In the genomic region with DNA sequence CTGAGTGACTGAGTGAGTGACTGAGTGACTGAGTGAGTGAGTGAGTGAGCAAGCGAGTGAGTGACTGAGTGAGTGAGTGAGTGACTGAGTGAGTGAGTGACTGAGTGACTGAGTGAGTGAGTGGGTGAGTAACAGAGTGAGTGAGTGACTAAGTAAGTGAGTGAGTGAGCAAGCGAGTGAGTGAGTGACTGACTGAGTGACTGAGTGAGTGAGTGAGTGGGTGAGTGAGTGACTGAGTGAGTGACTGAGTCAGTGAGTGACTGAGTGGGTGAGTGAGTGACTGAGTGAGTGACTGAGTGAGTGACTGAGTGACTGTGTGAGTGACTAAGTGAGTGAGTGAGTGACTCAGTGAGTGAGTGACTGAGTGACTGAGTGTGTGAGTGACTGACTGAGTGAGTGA, we compare ENCODE assay signal across 10 cellular contexts. TPM values are rescaled to one million over a fixed set of nuclear protein-coding genes. Genes with fewer than 3 reads are reported as not detected.
DNase-seq lines count a peak whose midpoint lies in the region; ATAC-seq, FAIRE-seq and TF ChIP-seq lines count a peak whose summit lies in the region.
"Not testable (repeated sequence)": the region's sequence is repeated elsewhere in the genome, so short reads cannot be mapped to it uniquely, and the experiment has no call there.
"Had no signal": no experiment of that assay in that cellular context is flagged by ENCODE, and none has a peak within 500 bp of the region (broad histone marks: within the 10 kb centered on the region; RNA-seq: fewer than 3 reads in every experiment).

No MANE protein-coding gene starts in this region.

- H3K4me1 Mint-ChIP-seq in CD4-positive, alpha-beta memory T cell = peaks cover 50 to 89% (median 76%) of the 10 kb centered on the region in 4 donors
- peaks cover 85 to 93% (median 88%) of the 10 kb centered on the region in 3 donors for H3K4me1 Mint-ChIP-seq in T-cell
- H3K4me1 Mint-ChIP-seq in activated CD4-positive, alpha-beta T cell treated with anti-CD3 and anti-CD28 coated beads, Interleukin-2, amount 10 ng/mL, durations not matched to agents 7 days and 5 days = peaks cover 71% of the 10 kb centered on the region
- peaks cover 58% of the 10 kb centered on the region for H3K4me1 Mint-ChIP-seq in activated T-cell treated with anti-CD3 and anti-CD28 coated beads, Interleukin-2, amount 50 U/mL, for 72 hours (ENCODE audit: low read depth)
- H3K4me1 Mint-ChIP-seq in naive thymus-derived CD4-positive, alpha-beta T cell = peaks cover 45 to 100% (median 96%) of the 10 kb centered on the region in 7 donors
- peaks cover 75% of the 10 kb centered on the region for H3K4me1 Mint-ChIP-seq in stimulated activated naive CD8-positive, alpha-beta T cell treated with anti-CD3 and anti-CD28 coated beads, Interleukin-15, amount 100 ng/mL, for 72 hours

- not testable (repeated sequence) for H3K9me3 ChIP-seq in CD4-positive, alpha-beta memory T cell (ENCODE audit: control insufficient read depth in 1 of 2, low read length in 2 of 2); naive thymus-derived CD4-positive, alpha-beta T cell (ENCODE audit: control insufficient read depth in 2 of 3, low read length in 3 of 3)

- H3K9me3 Mint-ChIP-seq in CD4-positive, alpha-beta memory T cell; activated CD4-positive, alpha-beta T cell treated with anti-CD3 and anti-CD28 coated beads, Interleukin-2, amount 10 ng/mL, durations not matched to agents 7 days and 5 days: not testable (repeated sequence)
- peaks cover 0 to 20% (median 4%) of the 10 kb centered on the region in 3 donors for H3K9me3 Mint-ChIP-seq in T-cell
- peaks cover 16 to 32% of the 10 kb centered on the region in 2 donors for H3K9me3 Mint-ChIP-seq in activated T-cell treated with anti-CD3 and anti-CD28 coated beads, Interleukin-2, amount 50 U/mL, for 72 hours
- peaks cover 26 to 30% of the 10 kb centered on the region in 2 donors for H3K9me3 Mint-ChIP-seq in activated naive CD4-positive, alpha-beta T cell treated with anti-CD3 and anti-CD28 coated beads, Interleukin-2, amount 50 U/mL, for 72 hours
- H3K9me3 Mint-ChIP-seq in naive thymus-derived CD4-positive, alpha-beta T cell = peaks cover 0 to 17% (median 0%) of the 10 kb centered on the region in 11 donors
- peaks cover 18% of the 10 kb centered on the region in 2 donors for H3K9me3 Mint-ChIP-seq in stimulated activated naive CD8-positive, alpha-beta T cell treated with anti-CD3 and anti-CD28 coated beads, Interleukin-15, amount 100 ng/mL, for 72 hours

- H3K27ac ChIP-seq in CD4-positive, alpha-beta memory T cell (ENCODE audit: low read depth, low read length) = peak overlapping the region; percentile 31
- peak overlapping the region; percentile 62 for H3K27ac ChIP-seq in naive thymus-derived CD4-positive, alpha-beta T cell (ENCODE audit: low read depth, low read length)

- H3K36me3 Mint-ChIP-seq in CD4-positive, alpha-beta memory T cell = peaks cover 23% of the 10 kb centered on the region in 2 donors
- H3K36me3 Mint-ChIP-seq in T-cell = peaks cover 24% of the 10 kb centered on the region
- H3K36me3 Mint-ChIP-seq in activated CD4-positive, alpha-beta T cell treated with anti-CD3 and anti-CD28 coated beads, Interleukin-2, amount 10 ng/mL, durations not matched to agents 7 days and 5 days (ENCODE audit: low read depth) = peaks cover 57% of the 10 kb centered on the region
- peaks cover 1 to 34% of the 10 kb centered on the region in 2 donors for H3K36me3 Mint-ChIP-seq in activated T-cell treated with anti-CD3 and anti-CD28 coated beads, Interleukin-2, amount 50 U/mL, for 72 hours (ENCODE audit: insufficient read depth in 2 of 2)
- peaks cover 22 to 25% of the 10 kb centered on the region in 2 donors for H3K36me3 Mint-ChIP-seq in activated naive CD4-positive, alpha-beta T cell treated with anti-CD3 and anti-CD28 coated beads, Interleukin-2, amount 50 U/mL, for 72 hours
- peaks cover 4 to 49% (median 39%) of the 10 kb centered on the region in 5 donors for H3K36me3 Mint-ChIP-seq in naive thymus-derived CD4-positive, alpha-beta T cell

- H3K4me3 Mint-ChIP-seq in CD4-positive, alpha-beta memory T cell = peak overlapping the region in 5 of 8 donors; percentile 6 to 53 (median 42)
- peak overlapping the region in 1 of 3 donors; percentile 46 for H3K4me3 Mint-ChIP-seq in T-cell
- not testable (repeated sequence) for H3K4me3 Mint-ChIP-seq in activated CD4-positive, alpha-beta T cell treated with anti-CD3 and anti-CD28 coated beads, Interleukin-2, amount 10 ng/mL, durations not matched to agents 7 days and 5 days; activated T-cell treated with anti-CD3 and anti-CD28 coated beads, Interleukin-2, amount 50 U/mL, for 72 hours; stimulated activated naive CD8-positive, alpha-beta T cell treated with anti-CD3 and anti-CD28 coated beads, Interleukin-15, amount 100 ng/mL, for 72 hours
- H3K4me3 Mint-ChIP-seq in naive thymus-derived CD4-positive, alpha-beta T cell = peak overlapping the region in 9 of 10 donors; percentile 0 to 74 (median 57)

- TF ChIP-seq CTCF in bronchial epithelial cell (IDR thresholded peaks at IDR 0.05; ENCODE audit: insufficient read depth, low read length, severe bottlenecking) = not testable (repeated sequence)

- ATAC-seq in T-cell (replicated peaks in 1 of 4); naive thymus-derived CD4-positive, alpha-beta T cell; stimulated activated naive CD8-positive, alpha-beta T cell treated with anti-CD3 and anti-CD28 coated beads, Interleukin-15, amount 100 ng/mL, for 72 hours: not testable (repeated sequence)
- peak in 1 of 2 donors; percentile 43 for ATAC-seq in activated T-cell treated with anti-CD3 and anti-CD28 coated beads, Interleukin-2, amount 50 U/mL, for 72 hours (replicated peaks in 1 of 2)
- ATAC-seq in activated naive CD4-positive, alpha-beta T cell treated with anti-CD3 and anti-CD28 coated beads, Interleukin-2, amount 50 U/mL, for 72 hours = peak; percentile 18 to 42

- not testable (repeated sequence) for DNase-seq in CD4-positive, alpha-beta memory T cell; T-cell; activated CD4-positive, alpha-beta T cell treated with anti-CD3 and anti-CD28 coated beads, Interleukin-2, amount 10 ng/mL, durations not matched to agents 7 days and 5 days; activated naive CD4-positive, alpha-beta T cell treated with anti-CD3 and anti-CD28 coated beads, Interleukin-2, amount 50 U/mL, for 72 hours (ENCODE audit: low spot score in 2 of 2); bronchial epithelial cell (ENCODE audit: low read depth); naive thymus-derived CD4-positive, alpha-beta T cell; stimulated activated naive CD8-positive, alpha-beta T cell treated with anti-CD3 and anti-CD28 coated beads, Interleukin-15, amount 100 ng/mL, for 72 hours
- peak in 1 of 2 donors; percentile 43 for DNase-seq in activated T-cell treated with anti-CD3 and anti-CD28 coated beads, Interleukin-2, amount 50 U/mL, for 72 hours

- intact Hi-C loops in CD4-positive, alpha-beta memory T cell (cut with micrococcal nuclease); naive thymus-derived CD4-positive, alpha-beta T cell (cut with micrococcal nuclease): not testable (repeated sequence)

- not testable (repeated sequence) for H3K27me3 ChIP-seq in CD4-positive, alpha-beta memory T cell (ENCODE audit: insufficient read depth, low read length); bronchial epithelial cell (ENCODE audit: control insufficient read depth, insufficient read depth, low read length); naive thymus-derived CD4-positive, alpha-beta T cell (ENCODE audit: control insufficient read depth in 2 of 2, insufficient read depth in 2 of 2, low read length in 2 of 2)

- H3K4me1 ChIP-seq in CD4-positive, alpha-beta memory T cell (ENCODE audit: insufficient read depth, low read length) = peaks cover 55% of the 10 kb centered on the region
- H3K4me1 ChIP-seq in naive thymus-derived CD4-positive, alpha-beta T cell (ENCODE audit: control insufficient read depth in 2 of 2, insufficient read depth in 2 of 2, low read length in 2 of 2) = peaks cover 0 to 59% of the 10 kb centered on the region in 2 donors

- CTCF ChIA-PET in CD4-positive, alpha-beta memory T cell (lab: Charles Lee; ENCODE audit: partially characterized antibody); T-cell (lab: Charles Lee); activated CD4-positive, alpha-beta T cell treated with anti-CD3 and anti-CD28 coated beads, Interleukin-2, amount 10 ng/mL, durations not matched to agents 7 days and 5 days (lab: Charles Lee); naive thymus-derived CD4-positive, alpha-beta T cell (lab: Charles Lee): not testable (repeated sequence)

- peak; percentile 68 for FAIRE-seq in bronchial epithelial cell (lab: Jason Lieb, UNC)

- POLR2A ChIA-PET in CD4-positive, alpha-beta memory T cell (lab: Charles Lee; ENCODE audit: partially characterized antibody); T-cell (lab: Charles Lee); activated CD4-positive, alpha-beta T cell treated with anti-CD3 and anti-CD28 coated beads, Interleukin-2, amount 10 ng/mL, durations not matched to agents 7 days and 5 days (lab: Charles Lee); naive thymus-derived CD4-positive, alpha-beta T cell (lab: Charles Lee): not testable (repeated sequence)

- peak overlapping the region; percentile 85 to 97 (median 92) for H3K27ac Mint-ChIP-seq in CD4-positive, alpha-beta memory T cell
- H3K27ac Mint-ChIP-seq in T-cell = peak overlapping the region; percentile 73 to 77
- H3K27ac Mint-ChIP-seq in activated CD4-positive, alpha-beta T cell treated with anti-CD3 and anti-CD28 coated beads, Interleukin-2, amount 10 ng/mL, durations not matched to agents 7 days and 5 days = peak overlapping the region; percentile 82
- peak overlapping the region; percentile 48 for H3K27ac Mint-ChIP-seq in activated T-cell treated with anti-CD3 and anti-CD28 coated beads, Interleukin-2, amount 50 U/mL, for 72 hours
- peak overlapping the region; percentile 66 to 85 for H3K27ac Mint-ChIP-seq in activated naive CD4-positive, alpha-beta T cell treated with anti-CD3 and anti-CD28 coated beads, Interleukin-2, amount 50 U/mL, for 72 hours
- H3K27ac Mint-ChIP-seq in naive thymus-derived CD4-positive, alpha-beta T cell = peak overlapping the region; percentile 49 to 98 (median 84)
- peak overlapping the region; percentile 13 to 83 for H3K27ac Mint-ChIP-seq in stimulated activated naive CD8-positive, alpha-beta T cell treated with anti-CD3 and anti-CD28 coated beads, Interleukin-15, amount 100 ng/mL, for 72 hours

- H3K27me3 Mint-ChIP-seq in CD4-positive, alpha-beta memory T cell; T-cell; activated CD4-positive, alpha-beta T cell treated with anti-CD3 and anti-CD28 coated beads, Interleukin-2, amount 10 ng/mL, durations not matched to agents 7 days and 5 days; activated T-cell treated with anti-CD3 and anti-CD28 coated beads, Interleukin-2, amount 50 U/mL, for 72 hours (ENCODE audit: low read depth); naive thymus-derived CD4-positive, alpha-beta T cell; stimulated activated naive CD8-positive, alpha-beta T cell treated with anti-CD3 and anti-CD28 coated beads, Interleukin-15, amount 100 ng/mL, for 72 hours: not testable (repeated sequence)

- not testable (repeated sequence) for H3K36me3 ChIP-seq in CD4-positive, alpha-beta memory T cell (ENCODE audit: insufficient read depth, low read length); bronchial epithelial cell (ENCODE audit: control insufficient read depth, insufficient read depth, low read length)
- H3K36me3 ChIP-seq in naive thymus-derived CD4-positive, alpha-beta T cell (ENCODE audit: control insufficient read depth in 2 of 3, insufficient read depth in 3 of 3, low read length in 3 of 3) = peaks cover 0 to 17% (median 0%) of the 10 kb centered on the region in 3 experiments

- not testable (repeated sequence) for H3K4me3 ChIP-seq in CD4-positive, alpha-beta memory T cell (ENCODE audit: low read length in 2 of 2); bronchial epithelial cell (ENCODE audit: low read depth, low read length); naive thymus-derived CD4-positive, alpha-beta T cell (ENCODE audit: low read length)

RNA-seq across cellular contexts. Expression of a gene that starts 12.0 kb away (rescaled TPM):
- 100 to 1,000 TPM; 108 to 113 TPM for total RNA-seq in CD4-positive, alpha-beta memory T cell
- polyA plus RNA-seq in CD4-positive, alpha-beta memory T cell = 100 to 1,000 TPM; 271 to 274 TPM
- 100 to 1,000 TPM; 129 to 179 (median 150) TPM for total RNA-seq in T-cell
- 100 to 1,000 TPM; 237 to 339 TPM for total RNA-seq in activated CD4-positive, alpha-beta T cell treated with anti-CD3 and anti-CD28 coated beads, Interleukin-2, amount 10 ng/mL, durations not matched to agents 7 days and 5 days
- 10 to 100 TPM; 92.6 to 93.8 TPM for total RNA-seq in activated T-cell treated with anti-CD3 and anti-CD28 coated beads, Interleukin-2, amount 50 U/mL, for 72 hours
- 10 to 100 TPM; 26.3 to 62.8 TPM for total RNA-seq in activated naive CD4-positive, alpha-beta T cell treated with anti-CD3 and anti-CD28 coated beads, Interleukin-2, amount 50 U/mL, for 72 hours
- total RNA-seq in bronchial epithelial cell = 1.1 and 11.0 TPM in 2 replicates
- 100 to 1,000 TPM; 124 to 575 (median 159) TPM for total RNA-seq in naive thymus-derived CD4-positive, alpha-beta T cell
- polyA plus RNA-seq in naive thymus-derived CD4-positive, alpha-beta T cell = 100 to 1,000 TPM; 355 to 408 TPM
- total RNA-seq: A172, RPMI7951 had no signal
